Comparison of ENCODE assay signal across 20 cellular contexts in genomic region chr14:51260225-51260624, GRCh38. TPM values are rescaled to one million over a fixed set of nuclear protein-coding genes. Genes with fewer than 3 reads are reported as not detected.
DNase-seq lines count a peak whose midpoint lies in the region; ATAC-seq and TF ChIP-seq lines count a peak whose summit lies in the region.
"Had no signal": no experiment of that assay in that cellular context is flagged by ENCODE, and none has a peak within 500 bp of the region (broad histone marks: within the 10 kb centered on the region; RNA-seq: fewer than 3 reads in every experiment).

No MANE protein-coding gene starts in this region.

- peak overlapping the region; percentile 16 for H3K27ac Mint-ChIP-seq in activated T-cell treated with anti-CD3 and anti-CD28 coated beads, Interleukin-2, amount 50 U/mL, for 72 hours
- H3K27ac Mint-ChIP-seq in activated T-helper 1 cell treated with anti-CD3 and anti-CD28 coated beads, Interleukin-12 subunit alpha, Interleukin-12 subunit beta, Interleukin-2, Interleukin-4 antibody, amounts not matched to agents 30 ng/mL and 10 ng/mL and 1 ng/mL, durations not matched to agents 14 hours and 24 hours and 36 hours: peak overlapping the region; percentile 79
- H3K27ac Mint-ChIP-seq in activated naive CD8-positive, alpha-beta T cell treated with anti-CD3 and anti-CD28 coated beads for 36 hours: peak overlapping the region; percentile 89
- peak overlapping the region; percentile 84 for H3K27ac Mint-ChIP-seq in stimulated activated naive CD8-positive, alpha-beta T cell treated with anti-CD3 and anti-CD28 coated beads, Interleukin-15, Interleukin-2, amounts not matched to agents 100 ng/mL and 50 ng/mL, for 24 hours

- intact Hi-C loops in activated T-helper 1 cell treated with anti-CD3 and anti-CD28 coated beads, Interleukin-12 subunit alpha, Interleukin-12 subunit beta, Interleukin-2, Interleukin-4 antibody, amounts not matched to agents 30 ng/mL and 10 ng/mL and 1 ng/mL, durations not matched to agents 14 hours and 24 hours and 36 hours (cut with micrococcal nuclease): loop anchor here (1.0 kb wide), 2 partner anchors 20 to 587 kb away; partner anchors contain the start of gene TMX1

- H3K27me3 Mint-ChIP-seq in activated T-cell treated with anti-CD3 and anti-CD28 coated beads, Interleukin-2, amount 50 U/mL, for 72 hours (ENCODE audit: low read depth): no peaks in the 10 kb centered on the region
- no peaks in the 10 kb centered on the region for H3K27me3 Mint-ChIP-seq in activated T-helper 1 cell treated with anti-CD3 and anti-CD28 coated beads, Interleukin-12 subunit alpha, Interleukin-12 subunit beta, Interleukin-2, Interleukin-4 antibody, amounts not matched to agents 30 ng/mL and 10 ng/mL and 1 ng/mL, durations not matched to agents 14 hours and 24 hours and 36 hours (ENCODE audit: insufficient read depth)
- H3K27me3 Mint-ChIP-seq in activated naive CD8-positive, alpha-beta T cell treated with anti-CD3 and anti-CD28 coated beads for 36 hours: no peaks in the 10 kb centered on the region
- no peaks in the 10 kb centered on the region for H3K27me3 Mint-ChIP-seq in stimulated activated naive CD8-positive, alpha-beta T cell treated with anti-CD3 and anti-CD28 coated beads, Interleukin-15, Interleukin-2, amounts not matched to agents 100 ng/mL and 50 ng/mL, for 24 hours
- H3K27me3 Mint-ChIP-seq: CD8-positive, alpha-beta memory T cell; IgD-negative memory B cell had no signal

- DNase-seq in activated T-cell treated with anti-CD3 and anti-CD28 coated beads, Interleukin-2, amount 50 U/mL, for 72 hours: no peak
- DNase-seq in activated T-cell treated with anti-CD3 and anti-CD28 coated beads for 4 hours (no peak), DMS153 treated with DMSO at 0.1 percent for 48 hours (lab: John Stamatoyannopoulos, UW; ENCODE audit: unreplicated experiment) (no peak), erythroblast (lab: John Stamatoyannopoulos, UW) (no peak)
- no peak for DNase-seq in activated T-helper 1 cell treated with anti-CD3 and anti-CD28 coated beads, Interleukin-12 subunit alpha, Interleukin-12 subunit beta, Interleukin-2, Interleukin-4 antibody, amounts not matched to agents 30 ng/mL and 10 ng/mL and 1 ng/mL, durations not matched to agents 14 hours and 24 hours and 36 hours (ENCODE audit: low spot score)
- DNase-seq in activated naive CD8-positive, alpha-beta T cell treated with anti-CD3 and anti-CD28 coated beads for 36 hours: no peak
- DNase-seq: ACHN; C1 segment of cervical spinal cord; CD8-positive, alpha-beta memory T cell; GOT3; Karpas-422; NCI-H1048; NCI-H1436 treated with DMSO at 0.1 percent for 48 hours; NCI-H2029; NCI-H345; NCI-H524 treated with DMSO at 0.1 percent for 48 hours; PC-3; RPMI8226 had no signal

- peaks cover 23% of the 10 kb centered on the region for H3K4me1 Mint-ChIP-seq in activated T-cell treated with anti-CD3 and anti-CD28 coated beads, Interleukin-2, amount 50 U/mL, for 72 hours (ENCODE audit: low read depth)
- H3K4me1 Mint-ChIP-seq in activated T-helper 1 cell treated with anti-CD3 and anti-CD28 coated beads, Interleukin-12 subunit alpha, Interleukin-12 subunit beta, Interleukin-2, Interleukin-4 antibody, amounts not matched to agents 30 ng/mL and 10 ng/mL and 1 ng/mL, durations not matched to agents 14 hours and 24 hours and 36 hours (ENCODE audit: low read depth): peaks cover 20% of the 10 kb centered on the region
- H3K4me1 Mint-ChIP-seq in activated naive CD8-positive, alpha-beta T cell treated with anti-CD3 and anti-CD28 coated beads for 36 hours: peaks cover 24% of the 10 kb centered on the region
- peaks cover 23% of the 10 kb centered on the region for H3K4me1 Mint-ChIP-seq in stimulated activated naive CD8-positive, alpha-beta T cell treated with anti-CD3 and anti-CD28 coated beads, Interleukin-15, Interleukin-2, amounts not matched to agents 100 ng/mL and 50 ng/mL, for 24 hours (ENCODE audit: low read depth)

- ATAC-seq in activated T-cell treated with anti-CD3 and anti-CD28 coated beads, Interleukin-2, amount 50 U/mL, for 72 hours (replicated peaks in 1 of 2): peak; percentile 26 to 46
- ATAC-seq: PC-3 had no signal

- H3K9me3 Mint-ChIP-seq in activated T-cell treated with anti-CD3 and anti-CD28 coated beads, Interleukin-2, amount 50 U/mL, for 72 hours: peaks cover 4 to 7% of the 10 kb centered on the region in 2 donors
- peaks cover 7% of the 10 kb centered on the region for H3K9me3 Mint-ChIP-seq in activated T-helper 1 cell treated with anti-CD3 and anti-CD28 coated beads, Interleukin-12 subunit alpha, Interleukin-12 subunit beta, Interleukin-2, Interleukin-4 antibody, amounts not matched to agents 30 ng/mL and 10 ng/mL and 1 ng/mL, durations not matched to agents 14 hours and 24 hours and 36 hours
- peaks cover 12% of the 10 kb centered on the region for H3K9me3 Mint-ChIP-seq in activated naive CD8-positive, alpha-beta T cell treated with anti-CD3 and anti-CD28 coated beads for 36 hours
- peaks cover 7% of the 10 kb centered on the region for H3K9me3 Mint-ChIP-seq in stimulated activated naive CD8-positive, alpha-beta T cell treated with anti-CD3 and anti-CD28 coated beads, Interleukin-15, Interleukin-2, amounts not matched to agents 100 ng/mL and 50 ng/mL, for 24 hours

- peak overlapping the region in 1 of 2 donors; percentile 19 for H3K4me3 Mint-ChIP-seq in activated T-cell treated with anti-CD3 and anti-CD28 coated beads, Interleukin-2, amount 50 U/mL, for 72 hours
- no peak overlapping the region for H3K4me3 Mint-ChIP-seq in activated T-helper 1 cell treated with anti-CD3 and anti-CD28 coated beads, Interleukin-12 subunit alpha, Interleukin-12 subunit beta, Interleukin-2, Interleukin-4 antibody, amounts not matched to agents 30 ng/mL and 10 ng/mL and 1 ng/mL, durations not matched to agents 14 hours and 24 hours and 36 hours
- peak overlapping the region; percentile 50 for H3K4me3 Mint-ChIP-seq in activated naive CD8-positive, alpha-beta T cell treated with anti-CD3 and anti-CD28 coated beads for 36 hours
- H3K4me3 Mint-ChIP-seq in stimulated activated naive CD8-positive, alpha-beta T cell treated with anti-CD3 and anti-CD28 coated beads, Interleukin-15, Interleukin-2, amounts not matched to agents 100 ng/mL and 50 ng/mL, for 24 hours: peak overlapping the region; percentile 0
- H3K4me3 Mint-ChIP-seq: CD8-positive, alpha-beta memory T cell; IgD-negative memory B cell had no signal

- peaks cover 5 to 19% of the 10 kb centered on the region in 2 donors for H3K36me3 Mint-ChIP-seq in activated T-cell treated with anti-CD3 and anti-CD28 coated beads, Interleukin-2, amount 50 U/mL, for 72 hours (ENCODE audit: insufficient read depth in 2 of 2)
- H3K36me3 Mint-ChIP-seq in activated T-helper 1 cell treated with anti-CD3 and anti-CD28 coated beads, Interleukin-12 subunit alpha, Interleukin-12 subunit beta, Interleukin-2, Interleukin-4 antibody, amounts not matched to agents 30 ng/mL and 10 ng/mL and 1 ng/mL, durations not matched to agents 14 hours and 24 hours and 36 hours (ENCODE audit: low read depth): peaks cover 29% of the 10 kb centered on the region
- H3K36me3 Mint-ChIP-seq in activated naive CD8-positive, alpha-beta T cell treated with anti-CD3 and anti-CD28 coated beads for 36 hours: peaks cover 51% of the 10 kb centered on the region
- peaks cover 51% of the 10 kb centered on the region for H3K36me3 Mint-ChIP-seq in stimulated activated naive CD8-positive, alpha-beta T cell treated with anti-CD3 and anti-CD28 coated beads, Interleukin-15, Interleukin-2, amounts not matched to agents 100 ng/mL and 50 ng/mL, for 24 hours (ENCODE audit: low read depth)

- TF ChIP-seq POLR2A in erythroblast (IDR thresholded peaks at IDR 0.05; ENCODE audit: low read length): no peak

RNA-seq across cellular contexts. Expression of gene TMX1, which starts 20.2 kb away (rescaled TPM):
- 10 to 100 TPM; 25.7 to 28.9 TPM for total RNA-seq in activated T-cell treated with anti-CD3 and anti-CD28 coated beads, Interleukin-2, amount 50 U/mL, for 72 hours
- 51.1 and 51.3 TPM in 2 replicates for total RNA-seq in activated T-helper 1 cell treated with anti-CD3 and anti-CD28 coated beads, Interleukin-12 subunit alpha, Interleukin-12 subunit beta, Interleukin-2, Interleukin-4 antibody, amounts not matched to agents 30 ng/mL and 10 ng/mL and 1 ng/mL, durations not matched to agents 14 hours and 24 hours and 36 hours
- total RNA-seq in activated naive CD8-positive, alpha-beta T cell treated with anti-CD3 and anti-CD28 coated beads for 36 hours: 10 to 100 TPM; 62.3 to 65.4 TPM

Comparison
In these comparisons a context has a peak if more than half of its experiments do, and no peak if none do; other contexts are left out.
1. H3K27ac Mint-ChIP-seq: peak in every context shown above with its lines; median percentile 89 in activated naive CD8-positive, alpha-beta T cell treated with anti-CD3 and anti-CD28 coated beads for 36 hours; 84 in stimulated activated naive CD8-positive, alpha-beta T cell treated with anti-CD3 and anti-CD28 coated beads, Interleukin-15, Interleukin-2, amounts not matched to agents 100 ng/mL and 50 ng/mL, for 24 hours; 79 in activated T-helper 1 cell treated with anti-CD3 and anti-CD28 coated beads, Interleukin-12 subunit alpha, Interleukin-12 subunit beta, Interleukin-2, Interleukin-4 antibody, amounts not matched to agents 30 ng/mL and 10 ng/mL and 1 ng/mL, durations not matched to agents 14 hours and 24 hours and 36 hours; 16 in activated T-cell treated with anti-CD3 and anti-CD28 coated beads, Interleukin-2, amount 50 U/mL, for 72 hours.